In genomic region chr22:22097727-22098228, GRCh38 we compare ENCODE assay signal across 20 cellular contexts.
DNase-seq lines count a peak whose midpoint lies in the region; ATAC-seq, FAIRE-seq and TF ChIP-seq lines count a peak whose summit lies in the region.
"Had no signal": no experiment of that assay in that cellular context is flagged by ENCODE, and none has a peak within 500 bp of the region (broad histone marks: within the 10 kb centered on the region; RNA-seq: fewer than 3 reads in every experiment).

No MANE protein-coding gene starts in this region.

- no peaks in the 10 kb centered on the region for H4K20me1 ChIP-seq in OCI-LY7 (ENCODE audit: insufficient read depth, low read length)
- H4K20me1 ChIP-seq in HepG2 (ENCODE audit: insufficient read depth, low read length), result no peaks in the 10 kb centered on the region

- ATAC-seq in heart left ventricle (no peak), memory B cell (ENCODE audit: low read depth) (no peak), HepG2 (no peak), gastrocnemius medialis (no peak)

- BruUV-seq in OCI-LY7 (replicated peaks; lab: Mats Ljungman, UMichigan), result no TSS peak
- no TSS peak for BruUV-seq in HepG2 (replicated peaks; lab: Mats Ljungman, UMichigan)

- in situ Hi-C loops in HepG2 (cut with HindIII; ENCODE audit: extremely low pct_ligation_motif_present, low pct_unique_long_range_greater_than_20kb), result no loop called here
- in situ Hi-C loops in gastrocnemius medialis (cut with MboI; ENCODE audit: low sequenced_read_pairs in 4 of 4), result no loop called here

- H3K36me3 Mint-ChIP-seq in memory B cell, result peaks cover 47% of the 10 kb centered on the region

- peak overlapping the region; percentile 76 for H3K4me3 Mint-ChIP-seq in memory B cell

- TF ChIP-seq CTCF in right atrium auricular region (IDR thresholded peaks at IDR 0.05), result no peak
- no peak for TF ChIP-seq CTCF in heart left ventricle (IDR thresholded peaks at IDR 0.05)
- TF ChIP-seq CTCF in OCI-LY7 (conservative IDR thresholded peaks at IDR 0.05; ENCODE audit: low read length), result no peak
- no peak for TF ChIP-seq CTCF in HepG2 (CRISPR knock-in tag; IDR thresholded peaks at IDR 0.05)
- no peak for TF ChIP-seq CTCF in WERI-Rb-1 (IDR thresholded peaks at IDR 0.05; ENCODE audit: low read depth, low read length)
- TF ChIP-seq CTCF in gastrocnemius medialis (IDR thresholded peaks at IDR 0.05 in 4 of 5, conservative IDR thresholded peaks at IDR 0.05 in 1 of 5), result no peak

- H3K4me2 ChIP-seq in OCI-LY7 (ENCODE audit: low read length) (peak overlapping the region; percentile 65), HepG2 (ENCODE audit: low read depth, low read length) (no peak overlapping the region)

- no peaks in the 10 kb centered on the region for H3K9me2 ChIP-seq in OCI-LY7 (ENCODE audit: insufficient read depth, low read length)

- H3K79me2 ChIP-seq in OCI-LY7 (ENCODE audit: insufficient read depth, low read depth, low read length), result no peaks in the 10 kb centered on the region
- H3K79me2 ChIP-seq in HepG2 (ENCODE audit: insufficient read depth, low read length), result no peaks in the 10 kb centered on the region

- H2AFZ ChIP-seq in OCI-LY7 (ENCODE audit: low read length), result no peak overlapping the region
- H2AFZ ChIP-seq in HepG2 (ENCODE audit: low read length), result no peak overlapping the region

- no peak for TF ChIP-seq RAD21 in HepG2 (CRISPR knock-in tag; IDR thresholded peaks at IDR 0.05)

- H3K27me3 ChIP-seq in right atrium auricular region (no peaks in the 10 kb centered on the region), heart left ventricle (peaks cover 0 to 23% (median 0%) of the 10 kb centered on the region in 9 donors), HepG2 (ENCODE audit: control insufficient read depth in 1 of 2, insufficient read depth in 2 of 2, low read length in 2 of 2) (peaks cover 0 to 40% of the 10 kb centered on the region in 2 experiments; a peak in 2 of 5 replicates), WERI-Rb-1 (ENCODE audit: insufficient read depth, low read depth, severe bottlenecking) (no peaks in the 10 kb centered on the region), gastrocnemius medialis (peaks cover 0 to 9% (median 0%) of the 10 kb centered on the region in 3 donors)

- no peak for TF ChIP-seq EP300 in HepG2 (IDR thresholded peaks at IDR 0.05; ENCODE audit: low read depth in 2 of 2, low read length in 2 of 2)
- TF ChIP-seq EP300 in HepG2 (CRISPR knock-in tag; IDR thresholded peaks at IDR 0.05; ENCODE audit: borderline replicate concordance), result no peak

- no peak for FAIRE-seq in HepG2 (lab: Jason Lieb, UNC)
- FAIRE-seq: A204.1, D721Med, HTR-8/SVneo had no signal

- peak overlapping the region; percentile 88 for H3K27ac Mint-ChIP-seq in memory B cell

- no peak overlapping the region for H3K27ac ChIP-seq in right atrium auricular region
- no peak overlapping the region for H3K27ac ChIP-seq in heart left ventricle
- H3K27ac ChIP-seq in OCI-LY7 (ENCODE audit: low read depth, low read length, poor library complexity, severe bottlenecking), result peak overlapping the region; percentile 84
- no peak overlapping the region for H3K27ac ChIP-seq in HepG2 (ENCODE audit: extremely low read length, insufficient read depth, low read length)
- no peak overlapping the region for H3K27ac ChIP-seq in WERI-Rb-1
- H3K27ac ChIP-seq in gastrocnemius medialis, result no peak overlapping the region
- H3K27ac ChIP-seq: C4-2B, SK-N-MC had no signal

- H3K9me3 Mint-ChIP-seq in memory B cell, result peaks cover 21% of the 10 kb centered on the region

- H3K9me3 ChIP-seq in right atrium auricular region (no peaks in the 10 kb centered on the region), heart left ventricle (peaks cover 0 to 4% (median 0%) of the 10 kb centered on the region in 12 donors), OCI-LY7 (ENCODE audit: low read length) (peaks cover 22% of the 10 kb centered on the region; the same call in 1 of the 2 replicates), HepG2 (ENCODE audit: low read length) (no peaks in the 10 kb centered on the region), WERI-Rb-1 (ENCODE audit: severe bottlenecking) (no peaks in the 10 kb centered on the region), gastrocnemius medialis (no peaks in the 10 kb centered on the region)
- H3K9me3 ChIP-seq: HAP-1 had no signal

- H3K9ac ChIP-seq in HepG2 (ENCODE audit: insufficient read depth, low read depth, low read length), result no peak overlapping the region

- H3K4me1 ChIP-seq in right atrium auricular region (no peaks in the 10 kb centered on the region), heart left ventricle (no peaks in the 10 kb centered on the region), OCI-LY7 (ENCODE audit: insufficient read depth, low read length, poor library complexity, severe bottlenecking) (peaks cover 40% of the 10 kb centered on the region), HepG2 (ENCODE audit: insufficient read depth, low read length) (no peaks in the 10 kb centered on the region), gastrocnemius medialis (no peaks in the 10 kb centered on the region)
- H3K4me1 ChIP-seq: HAP-1 had no signal

- H3K36me3 ChIP-seq in right atrium auricular region, result no peaks in the 10 kb centered on the region
- no peaks in the 10 kb centered on the region for H3K36me3 ChIP-seq in heart left ventricle
- H3K36me3 ChIP-seq in OCI-LY7 (ENCODE audit: insufficient read depth, low read length), result peaks cover 15% of the 10 kb centered on the region; the same call in 1 of the 2 replicates
- no peaks in the 10 kb centered on the region for H3K36me3 ChIP-seq in HepG2 (replicated peaks in 1 of 2; ENCODE audit: control insufficient read depth in 1 of 2, insufficient read depth in 2 of 2, low read length in 2 of 2)
- no peaks in the 10 kb centered on the region for H3K36me3 ChIP-seq in WERI-Rb-1
- H3K36me3 ChIP-seq in gastrocnemius medialis, result no peaks in the 10 kb centered on the region
- H3K36me3 ChIP-seq: HAP-1 had no signal

- no peaks in the 10 kb centered on the region for H3K27me3 Mint-ChIP-seq in memory B cell

- no peak for TF ChIP-seq POLR2A in heart left ventricle (IDR thresholded peaks at IDR 0.05)
- TF ChIP-seq POLR2A in HepG2 (IDR thresholded peaks at IDR 0.05; ENCODE audit: insufficient read depth in 1 of 2, low read depth in 2 of 2, low read length in 2 of 2), result no peak
- no peak for TF ChIP-seq POLR2A in gastrocnemius medialis (IDR thresholded peaks at IDR 0.05)

- no peak overlapping the region for H3K4me3 ChIP-seq in right atrium auricular region
- no peak overlapping the region for H3K4me3 ChIP-seq in heart left ventricle
- peak overlapping the region; percentile 55 for H3K4me3 ChIP-seq in OCI-LY7 (ENCODE audit: low read depth, low read length, poor library complexity, severe bottlenecking)
- no peak overlapping the region for H3K4me3 ChIP-seq in HepG2 (replicated peaks in 1 of 3; ENCODE audit: insufficient read depth in 1 of 3, low read depth in 2 of 3, low read length in 3 of 3)
- no peak overlapping the region for H3K4me3 ChIP-seq in WERI-Rb-1 (ENCODE audit: low read depth, low read length)
- H3K4me3 ChIP-seq in gastrocnemius medialis, result no peak overlapping the region
- H3K4me3 ChIP-seq: HAP-1, SK-N-MC had no signal

- POLR2A ChIA-PET in OCI-LY7 (lab: Charles Lee), result interaction anchor here (0.6 to 4.2 kb wide), 9 partner anchors 10 to 450 kb away, joined by 3 to 17 read pairs (median 4); no protein-coding TSS in a partner anchor
- POLR2A ChIA-PET in HepG2 (lab: Yijun Ruan, JAX), result no interaction called here

- peaks cover 32% of the 10 kb centered on the region for H3K4me1 Mint-ChIP-seq in memory B cell

- intact Hi-C loops in heart left ventricle (cut with DNase I) (no loop called here), OCI-LY7 (cut with micrococcal nuclease; ENCODE audit: unreplicated experiment) (loop anchor here (2.0 kb wide), 2 partner anchors 37 to 99 kb away; no protein-coding TSS in a partner anchor), HepG2 (cut with micrococcal nuclease; ENCODE audit: unreplicated experiment) (no loop called here), gastrocnemius medialis (cut with DNase I; ENCODE audit: low total_unique reads) (no loop called here)

- CTCF ChIA-PET in OCI-LY7 (lab: Charles Lee; ENCODE audit: unreplicated experiment), result interaction anchor here (0.6 to 2.7 kb wide), 3 partner anchors 10 to 260 kb away, joined by 3 to 14 read pairs (median 3); no protein-coding TSS in a partner anchor
- CTCF ChIA-PET in HepG2 (lab: Yijun Ruan, JAX; ENCODE audit: low intra/inter-chr PET ratio, low total read pairs), result no interaction called here

- DNase-seq in right atrium auricular region (ENCODE audit: low spot score) (peak; percentile 21), heart left ventricle (no peak), OCI-LY7 (ENCODE audit: low spot score) (no peak), memory B cell (ENCODE audit: low spot score in 2 of 2) (no peak), HepG2 (ENCODE audit: low spot score) (no peak), WERI-Rb-1 (no peak), gastrocnemius medialis (no peak), MV-4-11 (lab: John Stamatoyannopoulos, UW) (no peak)
- DNase-seq: DMS79, NCI-H1436 treated with DMSO at 0.1 percent for 48 hours, NCI-H2029 treated with DMSO at 0.1 percent for 48 hours, NCI-H2171, NCI-H69, SHP77 had no signal

TF ChIP-seq in HepG2, 621 proteins besides CTCF, POLR2A, EP300 and RAD21 (continues in another document):
- no peak for TF ChIP-seq ZNF251 (CRISPR knock-in tag; IDR thresholded peaks at IDR 0.05)
- no peak for TF ChIP-seq IKZF5 (CRISPR knock-in tag; IDR thresholded peaks at IDR 0.05)
- no peak for TF ChIP-seq E2F5 (CRISPR knock-in tag; conservative IDR thresholded peaks at IDR 0.05)
